11 cellular contexts compared by ENCODE assay signal in genomic region chr16:15705064-15705565, GRCh38. TPM values are rescaled to one million over a fixed set of nuclear protein-coding genes. Genes with fewer than 3 reads are reported as not detected.
DNase-seq lines count a peak whose midpoint lies in the region; ATAC-seq and TF ChIP-seq lines count a peak whose summit lies in the region.
"Had no signal": no experiment of that assay in that cellular context is flagged by ENCODE, and none has a peak within 500 bp of the region (broad histone marks: within the 10 kb centered on the region; RNA-seq: fewer than 3 reads in every experiment).

No MANE protein-coding gene starts in this region.

- 0 out of 22 replicates have a peak overlapping the region, but pooled peaks of 1 of the 11 experiments have one; percentile 2 for H3K27ac ChIP-seq in BLaER1 treated with 17β-estradiol and CSF1 and Interleukin-3, amounts not matched to agents 10 nM and 100 nM
- no peak overlapping the region for H3K27ac ChIP-seq in CD4-positive, alpha-beta memory T cell (ENCODE audit: low read depth, low read length)
- H3K27ac ChIP-seq in trophoblast cell (ENCODE audit: low read depth, low read length) (no peak overlapping the region), substantia nigra (ENCODE audit: low read depth, low read length, poor library complexity, severe bottlenecking) (no peak overlapping the region), PC-3 (ENCODE audit: low read length) (no peak overlapping the region)

- peak overlapping the region in 5 of 11 experiments; percentile 8 to 36 (median 24); a peak in 5 of 22 replicates for H3K9ac ChIP-seq in BLaER1 treated with 17β-estradiol and CSF1 and Interleukin-3, amounts not matched to agents 10 nM and 100 nM
- H3K9ac ChIP-seq in trophoblast cell (ENCODE audit: low read length), result peak overlapping the region; percentile 63
- H3K9ac ChIP-seq in PC-3 (ENCODE audit: low read length), result no peak overlapping the region

- no peak overlapping the region for H3K4me3 Mint-ChIP-seq in CD4-positive, alpha-beta memory T cell
- H3K4me3 Mint-ChIP-seq in dendritic cell treated with granulocyte-macrophage colony-stimulating factor and Interleukin-4, amounts not matched to agents 40 ng/mL and 50 ng/mL, for 4 days, result no peak overlapping the region
- H3K4me3 Mint-ChIP-seq: B cell had no signal

- no peaks in the 10 kb centered on the region for H3K27me3 ChIP-seq in BLaER1 treated with 17β-estradiol and CSF1 and Interleukin-3, amounts not matched to agents 10 nM and 100 nM
- no peaks in the 10 kb centered on the region for H3K27me3 ChIP-seq in CD4-positive, alpha-beta memory T cell (ENCODE audit: insufficient read depth, low read length)
- no peaks in the 10 kb centered on the region for H3K27me3 ChIP-seq in trophoblast cell (ENCODE audit: insufficient read depth, low read length)
- H3K27me3 ChIP-seq in PC-3 (ENCODE audit: low read length), result no peaks in the 10 kb centered on the region
- H3K27me3 ChIP-seq: MG63 had no signal

- CTCF ChIA-PET in CD4-positive, alpha-beta memory T cell (lab: Charles Lee; ENCODE audit: partially characterized antibody), result interaction anchor here (0.8 to 4.7 kb wide), 15 partner anchors 8 to 279 kb away, joined by 3 to 32 read pairs (median 4); partner anchors contain the start of gene MARF1
- CTCF ChIA-PET in PC-3 (lab: Charles Lee), result no interaction called here

- ATAC-seq in GM21786 (IDR thresholded peaks at IDR 0.05; ENCODE audit: unreplicated experiment) (no peak), GM19328 (IDR thresholded peaks at IDR 0.05; ENCODE audit: unreplicated experiment) (no peak), PC-3 (no peak)

- TF ChIP-seq CTCF in PC-3 (conservative IDR thresholded peaks at IDR 0.05; ENCODE audit: low read depth, low read length), result no peak

- H3K14ac ChIP-seq in trophoblast cell (ENCODE audit: low read length), result no peak overlapping the region

- WGBS in trophoblast cell (ENCODE audit: extremely low coverage, insufficient coverage, insufficient read length), result no CpG with 5 or more reads among the region's 8 CpGs

- DNase-seq in CD4-positive, alpha-beta memory T cell, result no peak
- DNase-seq in trophoblast cell (no peak), substantia nigra (lab: John Stamatoyannopoulos, UW) (no peak), PC-3 (no peak)

- no peak overlapping the region for H2BK120ac ChIP-seq in trophoblast cell (ENCODE audit: insufficient read depth, low read length, poor library complexity)

- H3K9me3 ChIP-seq in BLaER1 treated with 17β-estradiol and CSF1 and Interleukin-3, amounts not matched to agents 10 nM and 100 nM (replicated peaks in 1 of 11), result no peaks in the 10 kb centered on the region
- H3K9me3 ChIP-seq in CD4-positive, alpha-beta memory T cell (ENCODE audit: control insufficient read depth in 1 of 2, low read length in 2 of 2), result no peaks in the 10 kb centered on the region
- H3K9me3 ChIP-seq in trophoblast cell (ENCODE audit: insufficient read depth, low read depth, low read length) (no peaks in the 10 kb centered on the region), PC-3 (ENCODE audit: low read length) (no peaks in the 10 kb centered on the region)
- H3K9me3 ChIP-seq: MG63 had no signal

- H3K4me1 Mint-ChIP-seq in CD4-positive, alpha-beta memory T cell, result peaks cover 5 to 7% (median 6%) of the 10 kb centered on the region in 4 donors
- peaks cover 17% of the 10 kb centered on the region for H3K4me1 Mint-ChIP-seq in dendritic cell treated with granulocyte-macrophage colony-stimulating factor and Interleukin-4, amounts not matched to agents 40 ng/mL and 50 ng/mL, for 4 days (ENCODE audit: low read depth)

- H3K36me3 Mint-ChIP-seq in CD4-positive, alpha-beta memory T cell, result peaks cover 15 to 45% of the 10 kb centered on the region in 2 donors
- peaks cover 85% of the 10 kb centered on the region for H3K36me3 Mint-ChIP-seq in dendritic cell treated with granulocyte-macrophage colony-stimulating factor and Interleukin-4, amounts not matched to agents 40 ng/mL and 50 ng/mL, for 4 days (ENCODE audit: low read depth)

- H3K36me3 ChIP-seq in BLaER1 treated with 17β-estradiol and CSF1 and Interleukin-3, amounts not matched to agents 10 nM and 100 nM, result peaks cover 75 to 100% (median 98%) of the 10 kb centered on the region in 11 experiments
- H3K36me3 ChIP-seq in CD4-positive, alpha-beta memory T cell (ENCODE audit: insufficient read depth, low read length), result peaks cover 23% of the 10 kb centered on the region
- H3K36me3 ChIP-seq in trophoblast cell (ENCODE audit: control insufficient read depth in 1 of 2, insufficient read depth in 2 of 2, low read length in 2 of 2), result peaks cover 9 to 17% of the 10 kb centered on the region in 2 experiments
- H3K36me3 ChIP-seq in PC-3 (ENCODE audit: low read depth, low read length), result no peaks in the 10 kb centered on the region

- no peak overlapping the region for H3K4ac ChIP-seq in trophoblast cell (ENCODE audit: low read depth, low read length)

- peak overlapping the region; percentile 33 to 70 (median 59); a peak in 20 of 22 replicates for H3K4me2 ChIP-seq in BLaER1 treated with 17β-estradiol and CSF1 and Interleukin-3, amounts not matched to agents 10 nM and 100 nM
- H3K4me2 ChIP-seq in trophoblast cell (ENCODE audit: low read length) (no peak overlapping the region), PC-3 (ENCODE audit: low read length) (no peak overlapping the region)

- H3K18ac ChIP-seq in trophoblast cell (ENCODE audit: low read length), result no peak overlapping the region

- H3K79me1 ChIP-seq in trophoblast cell (ENCODE audit: low read length), result no peaks in the 10 kb centered on the region

- H3K4me3 ChIP-seq in BLaER1 treated with 17β-estradiol and CSF1 and Interleukin-3, amounts not matched to agents 10 nM and 100 nM, result no peak overlapping the region
- H3K4me3 ChIP-seq in CD4-positive, alpha-beta memory T cell (ENCODE audit: low read length in 2 of 2), result no peak overlapping the region
- H3K4me3 ChIP-seq in trophoblast cell (ENCODE audit: low read depth, low read length) (no peak overlapping the region), PC-3 (ENCODE audit: low read length) (no peak overlapping the region)
- H3K4me3 ChIP-seq: MG63 had no signal

- intact Hi-C loops in CD4-positive, alpha-beta memory T cell (cut with micrococcal nuclease), result no loop called here
- intact Hi-C loops in dendritic cell treated with granulocyte-macrophage colony-stimulating factor and Interleukin-4, amounts not matched to agents 40 ng/mL and 50 ng/mL, for 4 days (cut with micrococcal nuclease), result no loop called here
- intact Hi-C loops in PC-3 (cut with micrococcal nuclease), result loop anchor here (2.0 kb wide), 2 partner anchors 32 to 60 kb away; no protein-coding TSS in a partner anchor

- H3K9me2 ChIP-seq in PC-3 (replicated peaks; ENCODE audit: low read length), result no peaks in the 10 kb centered on the region

- POLR2A ChIA-PET in CD4-positive, alpha-beta memory T cell (lab: Charles Lee; ENCODE audit: partially characterized antibody), result interaction anchor here (1.0 kb wide), 1 partner anchor 62 kb away, joined by 3 read pairs; the partner anchor contains the start of gene MARF1
- POLR2A ChIA-PET in PC-3 (lab: Charles Lee; ENCODE audit: unreplicated experiment), result no interaction called here

- H2AK5ac ChIP-seq in trophoblast cell (ENCODE audit: low read length), result no peak overlapping the region

- H2AFZ ChIP-seq in trophoblast cell (ENCODE audit: insufficient read depth, low read length, poor library complexity) (no peak overlapping the region), PC-3 (ENCODE audit: low read length) (no peak overlapping the region)

- peaks cover 13 to 38% (median 29%) of the 10 kb centered on the region in 10 experiments for H3K4me1 ChIP-seq in BLaER1 treated with 17β-estradiol and CSF1 and Interleukin-3, amounts not matched to agents 10 nM and 100 nM
- H3K4me1 ChIP-seq in CD4-positive, alpha-beta memory T cell (ENCODE audit: insufficient read depth, low read length), result no peaks in the 10 kb centered on the region
- H3K4me1 ChIP-seq in trophoblast cell (ENCODE audit: control insufficient read depth in 1 of 2, insufficient read depth in 2 of 2, low read length in 2 of 2) (no peaks in the 10 kb centered on the region), PC-3 (ENCODE audit: insufficient read depth, low read length) (no peaks in the 10 kb centered on the region)

- H3K9me3 Mint-ChIP-seq in CD4-positive, alpha-beta memory T cell, result no peaks in the 10 kb centered on the region
- no peaks in the 10 kb centered on the region for H3K9me3 Mint-ChIP-seq in dendritic cell treated with granulocyte-macrophage colony-stimulating factor and Interleukin-4, amounts not matched to agents 40 ng/mL and 50 ng/mL, for 4 days
- H3K9me3 Mint-ChIP-seq: CD8-positive, alpha-beta memory T cell had no signal

- H3K23ac ChIP-seq in trophoblast cell (ENCODE audit: low read length), result no peak overlapping the region

- H4K20me1 ChIP-seq in BLaER1 treated with 17β-estradiol and CSF1 and Interleukin-3, amounts not matched to agents 10 nM and 100 nM, result peaks cover 0 to 97% (median 63%) of the 10 kb centered on the region in 11 experiments; a peak in 18 of 22 replicates
- no peaks in the 10 kb centered on the region for H4K20me1 ChIP-seq in PC-3 (ENCODE audit: low read length)

- H4K12ac ChIP-seq in trophoblast cell (ENCODE audit: low read depth, low read length), result no peak overlapping the region

- H3F3A ChIP-seq in PC-3 (ENCODE audit: low read length, unreplicated experiment), result no peaks in the 10 kb centered on the region

- no peak overlapping the region for H4K91ac ChIP-seq in trophoblast cell (ENCODE audit: low read depth, low read length)

- H3K79me2 ChIP-seq in trophoblast cell (ENCODE audit: control insufficient read depth, insufficient read depth, low read length, poor library complexity), result no peaks in the 10 kb centered on the region
- no peaks in the 10 kb centered on the region for H3K79me2 ChIP-seq in PC-3 (ENCODE audit: low read length)

- H2BK12ac ChIP-seq in trophoblast cell (ENCODE audit: low read length), result no peak overlapping the region

- H2BK5ac ChIP-seq in trophoblast cell (ENCODE audit: low read depth, low read length, poor library complexity), result no peak overlapping the region

- peak overlapping the region in 5 of 7 donors; percentile 32 to 65 (median 63) for H3K27ac Mint-ChIP-seq in CD4-positive, alpha-beta memory T cell
- H3K27ac Mint-ChIP-seq in dendritic cell treated with granulocyte-macrophage colony-stimulating factor and Interleukin-4, amounts not matched to agents 40 ng/mL and 50 ng/mL, for 4 days, result peak overlapping the region; percentile 34
- H3K27ac Mint-ChIP-seq: B cell had no signal

- no peaks in the 10 kb centered on the region for H3K27me3 Mint-ChIP-seq in CD4-positive, alpha-beta memory T cell
- no peaks in the 10 kb centered on the region for H3K27me3 Mint-ChIP-seq in dendritic cell treated with granulocyte-macrophage colony-stimulating factor and Interleukin-4, amounts not matched to agents 40 ng/mL and 50 ng/mL, for 4 days
- H3K27me3 Mint-ChIP-seq: B cell; CD8-positive, alpha-beta memory T cell had no signal

- BruUV-seq in PC-3 (replicated peaks; lab: Mats Ljungman, UMichigan), result no TSS peak

- no peak overlapping the region for H4K8ac ChIP-seq in trophoblast cell (ENCODE audit: low read depth, low read length)

RNA-seq across cellular contexts. Expression of gene NDE1, which starts 55.1 kb away (rescaled TPM):
- total RNA-seq in CD4-positive, alpha-beta memory T cell, result 100 to 1,000 TPM; 124 to 128 TPM
- 10 to 100 TPM; 15.3 to 63.9 TPM for polyA plus RNA-seq in CD4-positive, alpha-beta memory T cell
- polyA plus RNA-seq in trophoblast cell (2013), result 24.0 and 27.2 TPM in 2 replicates
- total RNA-seq in PC-3 (2014; rRNA removed), result 22.6 and 24.9 TPM in 2 replicates

Comparison
In these comparisons a context has a peak if more than half of its experiments do, and no peak if none do; other contexts are left out.
1. H3K4me2 ChIP-seq: peak in BLaER1 treated with 17β-estradiol and CSF1 and Interleukin-3, amounts not matched to agents 10 nM and 100 nM (11 of 11); none in trophoblast cell (single experiment) and PC-3 (single experiment).